In genomic region chr1:32773018-32773763, GRCh38 we compare ENCODE assay signal across 8 cellular contexts. TPM values are rescaled to one million over a fixed set of nuclear protein-coding genes. Genes with fewer than 3 reads are reported as not detected.
A peak's percentile ranks its signal among the peaks of the same experiment; 100 is the strongest.
DNase-seq lines count a peak whose midpoint lies in the region; ATAC-seq lines count a peak whose summit lies in the region.

No MANE protein-coding gene starts in this region.

- H3K27me3 Mint-ChIP-seq in naive thymus-derived CD4-positive, alpha-beta T cell, result no peaks in the 10 kb centered on the region
- peaks cover 7% of the 10 kb centered on the region for H3K27me3 Mint-ChIP-seq in stimulated activated memory B cell treated with anti-CD40 and anti-IgM and Interleukin-4, amounts not matched to agents 10 μg/mL and 1 μg/mL and 100 μg/mL, for 72 hours

- peaks cover 0 to 24% (median 6%) of the 10 kb centered on the region in 7 donors for H3K4me1 Mint-ChIP-seq in naive thymus-derived CD4-positive, alpha-beta T cell
- H3K4me1 Mint-ChIP-seq in stimulated activated memory B cell treated with anti-CD40 and anti-IgM and Interleukin-4, amounts not matched to agents 10 μg/mL and 1 μg/mL and 100 μg/mL, for 72 hours, result peaks cover 6% of the 10 kb centered on the region

- H3K4me3 ChIP-seq in naive thymus-derived CD4-positive, alpha-beta T cell (ENCODE audit: low read length), result no peak overlapping the region

- peak overlapping the region; percentile 24 for H3K27ac ChIP-seq in naive thymus-derived CD4-positive, alpha-beta T cell (ENCODE audit: low read depth, low read length)

- H3K36me3 Mint-ChIP-seq in naive thymus-derived CD4-positive, alpha-beta T cell, result peaks cover 0 to 13% (median 6%) of the 10 kb centered on the region in 5 donors
- peaks cover 33% of the 10 kb centered on the region for H3K36me3 Mint-ChIP-seq in stimulated activated memory B cell treated with anti-CD40 and anti-IgM and Interleukin-4, amounts not matched to agents 10 μg/mL and 1 μg/mL and 100 μg/mL, for 72 hours

- CTCF ChIA-PET in naive thymus-derived CD4-positive, alpha-beta T cell (lab: Charles Lee), result interaction anchor here (0.6 to 4.7 kb wide), 18 partner anchors 9 to 1875 kb away, joined by 3 to 71 read pairs (median 4); no protein-coding TSS in a partner anchor

- no peaks in the 10 kb centered on the region for H3K9me3 Mint-ChIP-seq in naive thymus-derived CD4-positive, alpha-beta T cell
- H3K9me3 Mint-ChIP-seq in stimulated activated memory B cell treated with anti-CD40 and anti-IgM and Interleukin-4, amounts not matched to agents 10 μg/mL and 1 μg/mL and 100 μg/mL, for 72 hours, result no peaks in the 10 kb centered on the region

- no peaks in the 10 kb centered on the region for H3K9me3 ChIP-seq in naive thymus-derived CD4-positive, alpha-beta T cell (ENCODE audit: control insufficient read depth in 2 of 3, low read length in 3 of 3)

- ATAC-seq in esophagus mucosa (peak; percentile 74), GM19023 (IDR thresholded peaks at IDR 0.05; ENCODE audit: unreplicated experiment) (no peak)
- ATAC-seq in naive thymus-derived CD4-positive, alpha-beta T cell, result peak; percentile 84
- peak; percentile 78 for ATAC-seq in stimulated activated memory B cell treated with anti-CD40 and anti-IgM and Interleukin-4, amounts not matched to agents 10 μg/mL and 1 μg/mL and 100 μg/mL, for 72 hours

- no peak overlapping the region for H3K4me3 Mint-ChIP-seq in naive thymus-derived CD4-positive, alpha-beta T cell
- H3K4me3 Mint-ChIP-seq in stimulated activated memory B cell treated with anti-CD40 and anti-IgM and Interleukin-4, amounts not matched to agents 10 μg/mL and 1 μg/mL and 100 μg/mL, for 72 hours, result no peak overlapping the region

- intact Hi-C loops in naive thymus-derived CD4-positive, alpha-beta T cell (cut with micrococcal nuclease), result loop anchor here (1.0 to 2.0 kb wide), 3 partner anchors 61 to 372 kb away; no protein-coding TSS in a partner anchor

- DNase-seq in DMS79 treated with DMSO at 0.1 percent for 48 hours (lab: John Stamatoyannopoulos, UW), result peak; percentile 39
- DNase-seq in HuH-7 (ENCODE audit: low spot score), result peak; percentile 93
- peak; percentile 87 for DNase-seq in OCI-M1 (lab: John Stamatoyannopoulos, UW)
- DNase-seq in activated T-cell treated with anti-CD3 and anti-CD28 coated beads for 4 hours, result peak; percentile 55
- DNase-seq in naive thymus-derived CD4-positive, alpha-beta T cell, result peak; percentile 52 to 77 (median 67)

- POLR2A ChIA-PET in naive thymus-derived CD4-positive, alpha-beta T cell (lab: Charles Lee), result interaction anchor here (0.8 kb wide), 1 partner anchor 379 kb away, joined by 3 read pairs; the partner anchor contains the start of gene BSDC1

- peaks cover 0 to 37% (median 8%) of the 10 kb centered on the region in 3 experiments for H3K36me3 ChIP-seq in naive thymus-derived CD4-positive, alpha-beta T cell (ENCODE audit: control insufficient read depth in 2 of 3, insufficient read depth in 3 of 3, low read length in 3 of 3)

- no peaks in the 10 kb centered on the region for H3K27me3 ChIP-seq in naive thymus-derived CD4-positive, alpha-beta T cell (ENCODE audit: control insufficient read depth in 2 of 2, insufficient read depth in 2 of 2, low read length in 2 of 2)

- H3K27ac Mint-ChIP-seq in naive thymus-derived CD4-positive, alpha-beta T cell, result peak overlapping the region in 4 of 9 donors; percentile 10 to 77 (median 42)
- H3K27ac Mint-ChIP-seq in stimulated activated memory B cell treated with anti-CD40 and anti-IgM and Interleukin-4, amounts not matched to agents 10 μg/mL and 1 μg/mL and 100 μg/mL, for 72 hours, result no peak overlapping the region

- H3K4me1 ChIP-seq in naive thymus-derived CD4-positive, alpha-beta T cell (ENCODE audit: control insufficient read depth in 2 of 2, insufficient read depth in 2 of 2, low read length in 2 of 2), result no peaks in the 10 kb centered on the region

RNA-seq across cellular contexts. Expression of gene YARS1, which starts 44.0 kb away (rescaled TPM):
- 93.3 TPM for total RNA-seq in esophagus mucosa
- 100 to 1,000 TPM in 2 of 5 experiments, 10 to 100 TPM in 3; 70.2 to 175 (median 86.8) TPM for total RNA-seq in naive thymus-derived CD4-positive, alpha-beta T cell
- 10 to 100 TPM; 48.6 to 49.5 TPM for polyA plus RNA-seq in naive thymus-derived CD4-positive, alpha-beta T cell

RNA-seq across cellular contexts. Expression of gene S100PBP, which starts 44.3 kb away (rescaled TPM):
- 16.5 TPM for total RNA-seq in esophagus mucosa
- 10 to 100 TPM; 36.3 to 69.0 (median 60.2) TPM for total RNA-seq in naive thymus-derived CD4-positive, alpha-beta T cell
- 1 to 10 TPM; 9.3 to 9.6 TPM for polyA plus RNA-seq in naive thymus-derived CD4-positive, alpha-beta T cell

Comparison
In these comparisons a context has a peak if more than half of its experiments do, and no peak if none do; other contexts are left out.
1. DNase-seq: peak in every context shown above with its lines; median percentile 93 in HuH-7; 87 in OCI-M1; 67 in naive thymus-derived CD4-positive, alpha-beta T cell; 55 in activated T-cell treated with anti-CD3 and anti-CD28 coated beads for 4 hours; 39 in DMS79 treated with DMSO at 0.1 percent for 48 hours.